Comparison of ENCODE assay signal across 10 cellular contexts in genomic region chr9:117718085-117718484, GRCh38. TPM values are rescaled to one million over a fixed set of nuclear protein-coding genes. Genes with fewer than 3 reads are reported as not detected.
DNase-seq lines count a peak whose midpoint lies in the region; ATAC-seq and TF ChIP-seq lines count a peak whose summit lies in the region.
"Had no signal": no experiment of that assay in that cellular context is flagged by ENCODE, and none has a peak within 500 bp of the region (broad histone marks: within the 10 kb centered on the region; RNA-seq: fewer than 3 reads in every experiment).

No MANE protein-coding gene starts in this region.

- TF ChIP-seq CTCF in chondrocyte (IDR thresholded peaks at IDR 0.05): no peak
- TF ChIP-seq CTCF in upper lobe of right lung (IDR thresholded peaks at IDR 0.05): no peak

- H3K9me3 ChIP-seq in upper lobe of right lung: no peaks in the 10 kb centered on the region
- H3K9me3 ChIP-seq in HAP-1: no peaks in the 10 kb centered on the region
- H3K9me3 ChIP-seq: psoas muscle had no signal

- H3K27me3 Mint-ChIP-seq in chondrocyte (ENCODE audit: low read depth): no peaks in the 10 kb centered on the region

- no peak overlapping the region for H3K4me3 Mint-ChIP-seq in chondrocyte (ENCODE audit: unreplicated experiment)
- H3K4me3 Mint-ChIP-seq: activated naive CD4-positive, alpha-beta T cell treated with anti-CD3 and anti-CD28 coated beads, Interleukin-2, amount 50 U/mL, for 24 hours had no signal

- H3K36me3 Mint-ChIP-seq in chondrocyte (ENCODE audit: low read depth): peaks cover 4% of the 10 kb centered on the region
- H3K36me3 Mint-ChIP-seq: activated naive CD4-positive, alpha-beta T cell treated with anti-CD3 and anti-CD28 coated beads, Interleukin-2, amount 50 U/mL, for 24 hours had no signal

- intact Hi-C loops in upper lobe of right lung (cut with DNase I): no loop called here

- H3K27me3 ChIP-seq in upper lobe of right lung (no peaks in the 10 kb centered on the region), HAP-1 (ENCODE audit: low read depth) (no peaks in the 10 kb centered on the region; the same call in 1 of the 2 replicates)

- H3K27ac Mint-ChIP-seq in chondrocyte (ENCODE audit: unreplicated experiment): peak overlapping the region; percentile 25
- H3K27ac Mint-ChIP-seq: activated naive CD4-positive, alpha-beta T cell treated with anti-CD3 and anti-CD28 coated beads, Interleukin-2, amount 50 U/mL, for 24 hours had no signal

- no peaks in the 10 kb centered on the region for H3K9me3 Mint-ChIP-seq in chondrocyte (ENCODE audit: low read depth)
- H3K9me3 Mint-ChIP-seq: activated naive CD4-positive, alpha-beta T cell treated with anti-CD3 and anti-CD28 coated beads, Interleukin-2, amount 50 U/mL, for 24 hours had no signal

- peaks cover 16% of the 10 kb centered on the region for H3K4me1 ChIP-seq in upper lobe of right lung
- H3K4me1 ChIP-seq in HAP-1: no peaks in the 10 kb centered on the region

- H3K4me3 ChIP-seq in upper lobe of right lung: no peak overlapping the region
- H3K4me3 ChIP-seq in HAP-1: no peak overlapping the region
- H3K4me3 ChIP-seq: psoas muscle had no signal

- peaks cover 35% of the 10 kb centered on the region for H3K4me1 Mint-ChIP-seq in chondrocyte (ENCODE audit: low read depth)

- in situ Hi-C loops in HAP-1 (cut with MboI; ENCODE audit: low sequenced_read_pairs): no loop called here

- H3K27ac ChIP-seq in upper lobe of right lung: no peak overlapping the region
- H3K27ac ChIP-seq: psoas muscle had no signal

- DNase-seq in GDM1 (lab: John Stamatoyannopoulos, UW): peak; percentile 13
- DNase-seq in chondrocyte (ENCODE audit: low spot score): no peak
- no peak for DNase-seq in upper lobe of right lung
- no peak for DNase-seq in NCI-H1417 (lab: John Stamatoyannopoulos, UW)
- DNase-seq in HAP-1 (ENCODE audit: low spot score in 2 of 2): no peak
- no peak for DNase-seq in stimulated activated naive CD4-positive, alpha-beta T cell (lab: John Stamatoyannopoulos, UW)
- DNase-seq: psoas muscle had no signal

- peaks cover 14% of the 10 kb centered on the region for H3K36me3 ChIP-seq in upper lobe of right lung
- no peaks in the 10 kb centered on the region for H3K36me3 ChIP-seq in HAP-1 (replicated peaks)

- ATAC-seq in GM21381 (IDR thresholded peaks at IDR 0.05; ENCODE audit: unreplicated experiment) (peak; percentile 100), HG03520 (IDR thresholded peaks at IDR 0.05; ENCODE audit: unreplicated experiment) (peak; percentile 99), upper lobe of right lung (peak; percentile 81)

RNA-seq across cellular contexts. Expression of gene TLR4, which starts 13.9 kb away (rescaled TPM):
- 9.5 to 13.6 TPM (median 11.6 TPM) in 3 replicates for total RNA-seq in chondrocyte
- total RNA-seq in upper lobe of right lung: 45.9 TPM
